Comparison of ENCODE assay signal across 8 cellular contexts in the genomic region with DNA sequence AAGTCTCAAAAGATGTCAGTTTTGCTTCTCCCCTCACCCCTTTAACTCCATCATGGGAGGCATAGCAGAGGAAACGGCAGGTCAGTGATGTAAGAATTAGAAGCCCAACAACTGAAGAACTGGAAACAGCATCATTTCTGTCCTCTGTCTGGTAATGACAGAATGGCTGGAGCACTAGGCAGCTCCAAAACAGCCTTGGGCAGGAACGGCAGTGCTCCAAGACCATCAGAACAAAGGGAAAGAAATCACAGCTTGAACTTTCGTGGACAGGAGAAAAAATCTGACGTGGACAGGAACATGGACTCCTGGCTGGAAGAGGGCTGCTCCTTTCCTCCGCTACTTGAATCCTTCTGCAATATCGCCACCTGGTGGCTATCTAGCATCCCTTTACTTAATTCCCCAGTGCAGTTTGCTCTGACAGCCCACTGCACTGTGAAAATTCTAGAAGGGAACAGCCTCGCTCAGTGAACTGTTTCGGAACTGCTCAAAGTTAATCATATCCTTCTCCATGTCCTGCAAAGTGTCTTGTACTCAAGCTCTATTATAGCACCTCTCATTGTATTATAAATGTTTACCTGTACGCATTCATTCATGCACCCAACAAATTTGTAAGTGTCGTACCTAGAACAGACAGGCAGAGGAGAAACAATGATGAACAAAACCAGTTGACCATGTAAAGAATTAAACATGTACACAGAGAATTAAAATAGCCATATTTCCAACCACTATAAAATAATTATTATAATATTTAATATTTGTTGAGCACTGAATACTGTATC.
A peak's percentile ranks its signal among the peaks of the same experiment; 100 is the strongest.
DNase-seq lines count a peak whose midpoint lies in the region; ATAC-seq and FAIRE-seq lines count a peak whose summit lies in the region.

No MANE protein-coding gene starts in this region.

- DNase-seq in D341Med (ENCODE audit: low spot score) (peak; percentile 70), NCI-H748 (lab: John Stamatoyannopoulos, UW; ENCODE audit: unreplicated experiment) (peak; percentile 81), middle frontal gyrus (ENCODE audit: extremely low spot score, low spot score) (peak; percentile 59), superior temporal gyrus (ENCODE audit: extremely low spot score) (peak; percentile 89)
- peak; percentile 9 to 26 for DNase-seq in activated CD8-positive, alpha-beta memory T cell treated with anti-CD3 and anti-CD28 coated beads for 4 hours (ENCODE audit: low read depth in 2 of 2)

- peak; percentile 58 for FAIRE-seq in endometrium (lab: Jason Lieb, UNC)

- ATAC-seq in GM19463 (IDR thresholded peaks at IDR 0.05; ENCODE audit: unreplicated experiment) (peak; percentile 92), HG03575 (IDR thresholded peaks at IDR 0.05; ENCODE audit: extremely low read depth, insufficient number of reproducible peaks, low FRiP score, unreplicated experiment) (peak; percentile 66)

Comparison
In these comparisons a context has a peak if more than half of its experiments do, and no peak if none do; other contexts are left out.
1. Peak in every context shown above with its lines: DNase-seq and ATAC-seq.
2. DNase-seq: peak in every context shown above with its lines; median percentile 89 in superior temporal gyrus; 81 in NCI-H748; 70 in D341Med; 59 in middle frontal gyrus; 18 in activated CD8-positive, alpha-beta memory T cell treated with anti-CD3 and anti-CD28 coated beads for 4 hours.